Comparison of ENCODE assay signal across 18 cellular contexts in genomic region chr5:115461093-115461492, GRCh38.
DNase-seq lines count a peak whose midpoint lies in the region; ATAC-seq, FAIRE-seq and TF ChIP-seq lines count a peak whose summit lies in the region.
"Had no signal": no experiment of that assay in that cellular context is flagged by ENCODE, and none has a peak within 500 bp of the region (broad histone marks: within the 10 kb centered on the region; RNA-seq: fewer than 3 reads in every experiment).

No MANE protein-coding gene starts in this region.

- H3K9me3 Mint-ChIP-seq in T-helper 2 cell treated with Interferon-gamma antibody and Interleukin-4, amounts not matched to agents 5 μg/mL and 100 μg/mL, for 36 hours, result no peaks in the 10 kb centered on the region
- H3K9me3 Mint-ChIP-seq in astrocyte (ENCODE audit: unreplicated experiment) (no peaks in the 10 kb centered on the region), progenitor cell of endocrine pancreas (ENCODE audit: low read depth) (no peaks in the 10 kb centered on the region)
- H3K9me3 Mint-ChIP-seq: neural progenitor cell had no signal

- H3K36me3 ChIP-seq in astrocyte (ENCODE audit: insufficient read depth, low read length) (no peaks in the 10 kb centered on the region), osteoblast (ENCODE audit: insufficient read depth, low read length) (no peaks in the 10 kb centered on the region)
- H3K36me3 ChIP-seq: neural progenitor cell, thoracic aorta had no signal

- H3K27ac Mint-ChIP-seq in T-helper 2 cell treated with Interferon-gamma antibody and Interleukin-4, amounts not matched to agents 5 μg/mL and 100 μg/mL, for 36 hours, result peak overlapping the region; percentile 9
- H3K27ac Mint-ChIP-seq in astrocyte (ENCODE audit: unreplicated experiment) (no peak overlapping the region), progenitor cell of endocrine pancreas (no peak overlapping the region)
- H3K27ac Mint-ChIP-seq: neural progenitor cell had no signal

- peak overlapping the region; percentile 96 for H3K27ac ChIP-seq in astrocyte (ENCODE audit: low read depth, low read length)
- H3K27ac ChIP-seq in osteoblast (ENCODE audit: low read depth, low read length), result peak overlapping the region; percentile 98
- H3K27ac ChIP-seq: neural progenitor cell, thoracic aorta had no signal

- no peak for ATAC-seq in GM18861 (IDR thresholded peaks at IDR 0.05; ENCODE audit: unreplicated experiment)

- H4K20me1 ChIP-seq in astrocyte (ENCODE audit: insufficient read depth, low read length), result no peaks in the 10 kb centered on the region
- no peaks in the 10 kb centered on the region for H4K20me1 ChIP-seq in osteoblast (ENCODE audit: insufficient read depth, low read length)

- peaks cover 31% of the 10 kb centered on the region for H3K27me3 Mint-ChIP-seq in T-helper 2 cell treated with Interferon-gamma antibody and Interleukin-4, amounts not matched to agents 5 μg/mL and 100 μg/mL, for 36 hours (ENCODE audit: low read depth)
- H3K27me3 Mint-ChIP-seq in astrocyte (ENCODE audit: low read depth, unreplicated experiment), result no peaks in the 10 kb centered on the region
- peaks cover 3% of the 10 kb centered on the region for H3K27me3 Mint-ChIP-seq in progenitor cell of endocrine pancreas

- H3K9me3 ChIP-seq in astrocyte (ENCODE audit: insufficient read depth, low read depth, low read length) (no peaks in the 10 kb centered on the region), osteoblast (ENCODE audit: low read depth, low read length) (no peaks in the 10 kb centered on the region)
- H3K9me3 ChIP-seq: thoracic aorta had no signal

- H3K4me2 ChIP-seq in astrocyte (ENCODE audit: low read length) (peak overlapping the region; percentile 76), osteoblast (ENCODE audit: insufficient read depth, low read length) (peak overlapping the region; percentile 70)
- H3K4me2 ChIP-seq: neural progenitor cell had no signal

- H3K4me1 Mint-ChIP-seq in T-helper 2 cell treated with Interferon-gamma antibody and Interleukin-4, amounts not matched to agents 5 μg/mL and 100 μg/mL, for 36 hours (ENCODE audit: low read depth), result peaks cover 4% of the 10 kb centered on the region
- H3K4me1 Mint-ChIP-seq in astrocyte (ENCODE audit: low read depth, unreplicated experiment), result peaks cover 35% of the 10 kb centered on the region
- peaks cover 4% of the 10 kb centered on the region for H3K4me1 Mint-ChIP-seq in progenitor cell of endocrine pancreas (ENCODE audit: low read depth)

- H3K4me3 ChIP-seq in astrocyte (ENCODE audit: insufficient read depth, low read depth, low read length), result peak overlapping the region; percentile 25
- peak overlapping the region; percentile 21 for H3K4me3 ChIP-seq in osteoblast (ENCODE audit: insufficient read depth, low read length)
- H3K4me3 ChIP-seq: neural progenitor cell, thoracic aorta had no signal

- H3K27me3 ChIP-seq in astrocyte (ENCODE audit: insufficient read depth, low read length) (no peaks in the 10 kb centered on the region), osteoblast (ENCODE audit: insufficient read depth, low read length) (no peaks in the 10 kb centered on the region)
- H3K27me3 ChIP-seq: neural progenitor cell had no signal

- TF ChIP-seq CTCF in astrocyte (IDR thresholded peaks at IDR 0.05; ENCODE audit: insufficient read depth, low read depth, low read length) (no peak), osteoblast (IDR thresholded peaks at IDR 0.05; ENCODE audit: extremely low read depth, low read depth, low read length) (no peak), progenitor cell of endocrine pancreas (IDR thresholded peaks at IDR 0.05; ENCODE audit: unreplicated experiment) (no peak)

- H2AFZ ChIP-seq in astrocyte (ENCODE audit: low read depth, low read length), result no peak overlapping the region
- no peak overlapping the region for H2AFZ ChIP-seq in osteoblast (ENCODE audit: low read length)
- H2AFZ ChIP-seq: neural progenitor cell had no signal

- H3K9ac ChIP-seq in astrocyte (ENCODE audit: low read length), result peak overlapping the region; percentile 64
- H3K9ac ChIP-seq: neural progenitor cell had no signal

- H3K79me2 ChIP-seq in astrocyte (ENCODE audit: insufficient read depth, low read length) (no peaks in the 10 kb centered on the region), osteoblast (ENCODE audit: insufficient read depth, low read length) (no peaks in the 10 kb centered on the region)

- peak overlapping the region; percentile 32 for H3K4me3 Mint-ChIP-seq in T-helper 2 cell treated with Interferon-gamma antibody and Interleukin-4, amounts not matched to agents 5 μg/mL and 100 μg/mL, for 36 hours
- H3K4me3 Mint-ChIP-seq in astrocyte (ENCODE audit: unreplicated experiment) (no peak overlapping the region), progenitor cell of endocrine pancreas (ENCODE audit: low read depth) (no peak overlapping the region)
- H3K4me3 Mint-ChIP-seq: neural progenitor cell had no signal

- DNase-seq in T-helper 2 cell treated with Interferon-gamma antibody and Interleukin-4, amounts not matched to agents 5 μg/mL and 100 μg/mL, for 36 hours (ENCODE audit: low spot score), result no peak
- DNase-seq in T-helper 2 cell (no peak), ELR (ENCODE audit: low read depth) (peak; percentile 50), astrocyte (ENCODE audit: low read depth) (peak; percentile 61), osteoblast (ENCODE audit: insufficient read length, low spot score, missing footprints) (no peak), progenitor cell of endocrine pancreas (ENCODE audit: low spot score, unreplicated experiment) (no peak), KG1 (lab: John Stamatoyannopoulos, UW) (no peak)
- DNase-seq: activated T-cell treated with anti-CD3 and anti-CD28 coated beads for 4 hours; effector CD8-positive, alpha-beta T cell; head of caudate nucleus; Karpas-422; left colon; NCI-H1694; NCI-H526 treated with DMSO at 0.1 percent for 48 hours; SHP77 treated with DMSO at 0.1 percent for 48 hours had no signal

- no peaks in the 10 kb centered on the region for H3K36me3 Mint-ChIP-seq in T-helper 2 cell treated with Interferon-gamma antibody and Interleukin-4, amounts not matched to agents 5 μg/mL and 100 μg/mL, for 36 hours (ENCODE audit: low read depth)
- H3K36me3 Mint-ChIP-seq in astrocyte (ENCODE audit: low read depth, unreplicated experiment) (no peaks in the 10 kb centered on the region), progenitor cell of endocrine pancreas (ENCODE audit: insufficient read depth) (no peaks in the 10 kb centered on the region)
- H3K36me3 Mint-ChIP-seq: neural progenitor cell had no signal

- FAIRE-seq in astrocyte (lab: Jason Lieb, UNC), result no peak

- H3K4me1 ChIP-seq in astrocyte (ENCODE audit: insufficient read depth, low read length) (peaks cover 27% of the 10 kb centered on the region), osteoblast (ENCODE audit: insufficient read depth, low read length) (peaks cover 42% of the 10 kb centered on the region)

Comparison
In these comparisons a context has a peak if more than half of its experiments do, and no peak if none do; other contexts are left out.
1. DNase-seq: peak in ELR (single experiment) and astrocyte (single experiment); none in T-helper 2 cell treated with Interferon-gamma antibody and Interleukin-4, amounts not matched to agents 5 μg/mL and 100 μg/mL, for 36 hours (single experiment), T-helper 2 cell (0 of 5), osteoblast (single experiment), progenitor cell of endocrine pancreas (single experiment) and KG1 (single experiment).